In the genomic region with DNA sequence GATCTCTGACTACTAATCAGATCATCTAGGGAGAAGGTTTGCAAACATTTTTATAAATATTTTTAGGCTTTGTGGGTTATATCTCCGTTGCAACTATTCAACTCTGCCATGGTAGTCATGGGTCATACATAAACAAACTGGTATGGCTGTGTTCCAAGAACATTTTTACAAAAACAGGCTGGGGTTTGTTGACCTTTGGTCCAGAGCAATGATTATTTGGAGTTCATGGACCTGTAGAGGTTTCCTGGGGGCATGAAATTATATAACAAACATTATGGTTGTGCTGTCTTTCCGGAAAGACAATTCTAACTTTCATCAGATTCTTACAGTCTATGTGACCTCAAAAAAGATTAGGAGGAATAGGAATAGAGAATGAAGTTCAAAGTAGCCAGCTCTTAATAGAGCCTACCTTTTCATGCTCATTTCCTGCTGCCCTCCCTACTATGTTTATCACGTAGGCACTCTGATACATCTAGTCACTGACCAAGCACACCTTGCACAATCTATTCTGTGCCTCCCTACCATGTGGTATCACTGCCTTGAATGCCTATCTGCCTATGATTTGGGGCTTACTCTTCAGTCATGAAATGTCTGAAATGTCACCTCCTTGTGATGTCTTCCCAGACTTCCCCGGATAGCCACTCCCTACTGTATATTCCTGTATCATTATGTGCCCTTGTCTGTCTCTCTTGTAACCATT, we compare ENCODE assay signal across 14 cellular contexts.
A peak's percentile ranks its signal among the peaks of the same experiment; 100 is the strongest.
DNase-seq lines count a peak whose midpoint lies in the region; ATAC-seq and TF ChIP-seq lines count a peak whose summit lies in the region.
"Had no signal": no experiment of that assay in that cellular context is flagged by ENCODE, and none has a peak within 500 bp of the region (broad histone marks: within the 10 kb centered on the region; RNA-seq: fewer than 3 reads in every experiment).

No MANE protein-coding gene starts in this region.

- no peaks in the 10 kb centered on the region for H3K36me3 ChIP-seq in brain microvascular endothelial cell (replicated peaks)
- H3K36me3 ChIP-seq in hepatocyte (replicated peaks; ENCODE audit: insufficient read depth, low read depth) = no peaks in the 10 kb centered on the region
- no peaks in the 10 kb centered on the region for H3K36me3 ChIP-seq in skeletal muscle satellite cell (ENCODE audit: insufficient read depth, low read length)
- no peaks in the 10 kb centered on the region for H3K36me3 ChIP-seq in gastrocnemius medialis
- H3K36me3 ChIP-seq: heart right ventricle, thoracic aorta had no signal

- H3K27me3 ChIP-seq in brain microvascular endothelial cell (replicated peaks) (no peaks in the 10 kb centered on the region), hepatocyte (no peaks in the 10 kb centered on the region), skeletal muscle satellite cell (ENCODE audit: control insufficient read depth, insufficient read depth, low read length) (no peaks in the 10 kb centered on the region), gastrocnemius medialis (no peaks in the 10 kb centered on the region)
- H3K27me3 ChIP-seq: heart right ventricle had no signal

- H3K4me1 Mint-ChIP-seq in natural killer cell treated with Interleukin-12 subunit alpha and Interleukin-12 subunit beta and Interleukin-15 and Interleukin-18, amount 100 ng/mL, for 72 hours (ENCODE audit: low read depth in 2 of 2) = no peaks in the 10 kb centered on the region
- peaks cover 29% of the 10 kb centered on the region for H3K4me1 Mint-ChIP-seq in progenitor cell of endocrine pancreas (ENCODE audit: low read depth)
- H3K4me1 Mint-ChIP-seq: IgD-negative memory B cell had no signal

- H3K4me2 ChIP-seq in hepatocyte (peak overlapping the region; percentile 30), skeletal muscle satellite cell (ENCODE audit: low read length) (peak overlapping the region; percentile 42)

- in situ Hi-C loops in brain microvascular endothelial cell (cut with HindIII; ENCODE audit: low pct_ligation_motif_present, low sequenced_read_pairs) = no loop called here
- in situ Hi-C loops in gastrocnemius medialis (cut with MboI; ENCODE audit: low sequenced_read_pairs in 4 of 4) = no loop called here

- 73% methylated on average over 4 of the region's 4 CpGs for WGBS in hepatocyte (ENCODE audit: low lambda C conversion rate, missing lambda C conversion rate)

- TF ChIP-seq POLR2A in gastrocnemius medialis (IDR thresholded peaks at IDR 0.05) = no peak

- no peaks in the 10 kb centered on the region for H3K9me3 Mint-ChIP-seq in natural killer cell treated with Interleukin-12 subunit alpha and Interleukin-12 subunit beta and Interleukin-15 and Interleukin-18, amount 100 ng/mL, for 72 hours
- no peaks in the 10 kb centered on the region for H3K9me3 Mint-ChIP-seq in progenitor cell of endocrine pancreas (ENCODE audit: low read depth)
- H3K9me3 Mint-ChIP-seq: T-helper 1 cell treated with Interleukin-12 subunit alpha and Interleukin-12 subunit beta and Interleukin-4 antibody, amounts not matched to agents 30 μg/mL and 1 μg/mL, for 36 hours had no signal

- H4K20me1 ChIP-seq in hepatocyte (ENCODE audit: insufficient read depth, poor library complexity, severe bottlenecking) = no peaks in the 10 kb centered on the region

- intact Hi-C loops in gastrocnemius medialis (cut with DNase I; ENCODE audit: low total_unique reads) = no loop called here

- TF ChIP-seq CTCF in brain microvascular endothelial cell (IDR thresholded peaks at IDR 0.05; ENCODE audit: low read depth, low read length, missing control alignments) (no peak), hepatocyte (IDR thresholded peaks at IDR 0.05; ENCODE audit: poor library complexity) (no peak), progenitor cell of endocrine pancreas (IDR thresholded peaks at IDR 0.05; ENCODE audit: unreplicated experiment) (no peak), gastrocnemius medialis (IDR thresholded peaks at IDR 0.05 in 4 of 5, conservative IDR thresholded peaks at IDR 0.05 in 1 of 5) (no peak)

- H3K27ac ChIP-seq in brain microvascular endothelial cell = no peak overlapping the region
- H3K27ac ChIP-seq in hepatocyte = peak overlapping the region; percentile 52
- no peak overlapping the region for H3K27ac ChIP-seq in gastrocnemius medialis
- H3K27ac ChIP-seq: heart right ventricle, thoracic aorta had no signal

- H3K36me3 Mint-ChIP-seq in natural killer cell treated with Interleukin-12 subunit alpha and Interleukin-12 subunit beta and Interleukin-15 and Interleukin-18, amount 100 ng/mL, for 72 hours = no peaks in the 10 kb centered on the region
- H3K36me3 Mint-ChIP-seq in progenitor cell of endocrine pancreas (ENCODE audit: insufficient read depth) = peaks cover 3% of the 10 kb centered on the region
- H3K36me3 Mint-ChIP-seq: IgD-negative memory B cell had no signal

- no peaks in the 10 kb centered on the region for H3K9me2 ChIP-seq in hepatocyte (replicated peaks; ENCODE audit: insufficient read depth)

- H3K27me3 Mint-ChIP-seq in natural killer cell treated with Interleukin-12 subunit alpha and Interleukin-12 subunit beta and Interleukin-15 and Interleukin-18, amount 100 ng/mL, for 72 hours = no peaks in the 10 kb centered on the region
- H3K27me3 Mint-ChIP-seq in progenitor cell of endocrine pancreas = no peaks in the 10 kb centered on the region
- H3K27me3 Mint-ChIP-seq: IgD-negative memory B cell had no signal

- H3K4me3 Mint-ChIP-seq in natural killer cell treated with Interleukin-12 subunit alpha and Interleukin-12 subunit beta and Interleukin-15 and Interleukin-18, amount 100 ng/mL, for 72 hours = no peak overlapping the region
- H3K4me3 Mint-ChIP-seq in progenitor cell of endocrine pancreas (ENCODE audit: low read depth) = no peak overlapping the region
- H3K4me3 Mint-ChIP-seq: IgD-negative memory B cell; T-helper 1 cell treated with Interleukin-12 subunit alpha and Interleukin-12 subunit beta and Interleukin-4 antibody, amounts not matched to agents 30 μg/mL and 1 μg/mL, for 36 hours had no signal

- ATAC-seq in natural killer cell treated with Interleukin-12 subunit alpha and Interleukin-12 subunit beta and Interleukin-15 and Interleukin-18, amount 100 ng/mL, for 72 hours = no peak
- no peak for ATAC-seq in gastrocnemius medialis
- ATAC-seq: heart right ventricle had no signal

- H3K4me1 ChIP-seq in hepatocyte (ENCODE audit: insufficient read depth) (peaks cover 7% of the 10 kb centered on the region), skeletal muscle satellite cell (ENCODE audit: control insufficient read depth, insufficient read depth, low read length) (peaks cover 38% of the 10 kb centered on the region), gastrocnemius medialis (no peaks in the 10 kb centered on the region)
- H3K4me1 ChIP-seq: heart right ventricle had no signal

- H2AFZ ChIP-seq in hepatocyte = no peak overlapping the region

- H3K9ac ChIP-seq in skeletal muscle satellite cell (ENCODE audit: low read depth, low read length) = peak overlapping the region; percentile 67

- no peak overlapping the region for H3K4me3 ChIP-seq in brain microvascular endothelial cell (ENCODE audit: low read depth, low read length)
- H3K4me3 ChIP-seq in hepatocyte = no peak overlapping the region
- H3K4me3 ChIP-seq in skeletal muscle satellite cell (ENCODE audit: low read length) = peak overlapping the region; percentile 26
- H3K4me3 ChIP-seq in gastrocnemius medialis = no peak overlapping the region
- H3K4me3 ChIP-seq: heart right ventricle, thoracic aorta had no signal

- H3K9me3 ChIP-seq in hepatocyte (ENCODE audit: low read depth) = no peaks in the 10 kb centered on the region
- no peaks in the 10 kb centered on the region for H3K9me3 ChIP-seq in skeletal muscle satellite cell (replicated peaks; ENCODE audit: low read length)
- no peaks in the 10 kb centered on the region for H3K9me3 ChIP-seq in gastrocnemius medialis
- H3K9me3 ChIP-seq: heart right ventricle, thoracic aorta had no signal

- H3K27ac Mint-ChIP-seq in natural killer cell treated with Interleukin-12 subunit alpha and Interleukin-12 subunit beta and Interleukin-15 and Interleukin-18, amount 100 ng/mL, for 72 hours = no peak overlapping the region
- no peak overlapping the region for H3K27ac Mint-ChIP-seq in progenitor cell of endocrine pancreas
- H3K27ac Mint-ChIP-seq: IgD-negative memory B cell; T-helper 1 cell treated with Interleukin-12 subunit alpha and Interleukin-12 subunit beta and Interleukin-4 antibody, amounts not matched to agents 30 μg/mL and 1 μg/mL, for 36 hours had no signal

- no peaks in the 10 kb centered on the region for H3K79me2 ChIP-seq in hepatocyte

- DNase-seq in HT-29 (ENCODE audit: low spot score) (peak; percentile 56), brain microvascular endothelial cell (peak; percentile 43), hepatocyte (ENCODE audit: low spot score) (peak; percentile 39), NCI-H2227 treated with DMSO at 0.1 percent for 48 hours (lab: John Stamatoyannopoulos, UW) (no peak), progenitor cell of endocrine pancreas (ENCODE audit: low spot score, unreplicated experiment) (no peak), gastrocnemius medialis (no peak)
- no peak for DNase-seq in natural killer cell treated with Interleukin-12 subunit alpha and Interleukin-12 subunit beta and Interleukin-15 and Interleukin-18, amount 100 ng/mL, for 72 hours (ENCODE audit: low spot score)
- DNase-seq: amygdala; effector memory CD4-positive, alpha-beta T cell; heart right ventricle had no signal

Comparison
In these comparisons a context has a peak if more than half of its experiments do, and no peak if none do; other contexts are left out.
1. DNase-seq: peak in HT-29 (single experiment), brain microvascular endothelial cell (single experiment) and hepatocyte (single experiment); none in NCI-H2227 treated with DMSO at 0.1 percent for 48 hours (single experiment), natural killer cell treated with Interleukin-12 subunit alpha and Interleukin-12 subunit beta and Interleukin-15 and Interleukin-18, amount 100 ng/mL, for 72 hours (single experiment), progenitor cell of endocrine pancreas (single experiment) and gastrocnemius medialis (0 of 2).